12 cellular contexts compared by ENCODE assay signal in genomic region chr11:128603752-128604472, GRCh38. TPM values are rescaled to one million over a fixed set of nuclear protein-coding genes. Genes with fewer than 3 reads are reported as not detected.
DNase-seq lines count a peak whose midpoint lies in the region; ATAC-seq, FAIRE-seq and TF ChIP-seq lines count a peak whose summit lies in the region.
"Had no signal": no experiment of that assay in that cellular context is flagged by ENCODE, and none has a peak within 500 bp of the region (broad histone marks: within the 10 kb centered on the region; RNA-seq: fewer than 3 reads in every experiment).

No MANE protein-coding gene starts in this region.

- H3K79me2 ChIP-seq in osteoblast (ENCODE audit: insufficient read depth, low read length): no peaks in the 10 kb centered on the region

- H3K36me3 ChIP-seq in BLaER1 (no peaks in the 10 kb centered on the region), osteoblast (ENCODE audit: insufficient read depth, low read length) (no peaks in the 10 kb centered on the region)
- H3K36me3 ChIP-seq: ascending aorta, neutrophil, WERI-Rb-1 had no signal

- H4K20me1 ChIP-seq in BLaER1: no peaks in the 10 kb centered on the region
- no peaks in the 10 kb centered on the region for H4K20me1 ChIP-seq in osteoblast (ENCODE audit: insufficient read depth, low read length)

- H3K4me3 ChIP-seq in BLaER1: no peak overlapping the region
- H3K4me3 ChIP-seq in osteoblast (ENCODE audit: insufficient read depth, low read length): no peak overlapping the region
- H3K4me3 ChIP-seq: ascending aorta had no signal

- H3K9ac ChIP-seq in BLaER1: peak overlapping the region; percentile 42; the same call in 1 of the 2 replicates

- no peak overlapping the region for H2AFZ ChIP-seq in osteoblast (ENCODE audit: low read length)

- H3K4me1 ChIP-seq in BLaER1 (peaks cover 46% of the 10 kb centered on the region), osteoblast (ENCODE audit: insufficient read depth, low read length) (no peaks in the 10 kb centered on the region)
- H3K4me1 ChIP-seq: ascending aorta had no signal

- TF ChIP-seq POLR2A in GM12892 (IDR thresholded peaks at IDR 0.05; ENCODE audit: low read depth, low read length): no peak

- peak; percentile 86 for FAIRE-seq in GM12892 (lab: Jason Lieb, UNC)

- TF ChIP-seq CTCF in osteoblast (IDR thresholded peaks at IDR 0.05; ENCODE audit: extremely low read depth, low read depth, low read length): no peak

- H3K27me3 ChIP-seq in BLaER1 (no peaks in the 10 kb centered on the region), osteoblast (ENCODE audit: insufficient read depth, low read length) (peaks cover 29% of the 10 kb centered on the region)
- H3K27me3 ChIP-seq: ascending aorta, neutrophil had no signal

- peak overlapping the region; percentile 47 for H3K27ac ChIP-seq in BLaER1
- H3K27ac ChIP-seq in osteoblast (ENCODE audit: low read depth, low read length): no peak overlapping the region
- H3K27ac ChIP-seq: ascending aorta, neutrophil, WERI-Rb-1 had no signal

- H3K9me3 ChIP-seq in BLaER1: no peaks in the 10 kb centered on the region
- no peaks in the 10 kb centered on the region for H3K9me3 ChIP-seq in osteoblast (ENCODE audit: low read depth, low read length)
- H3K9me3 ChIP-seq: ascending aorta, neutrophil had no signal

- ATAC-seq in HG03196 (IDR thresholded peaks at IDR 0.05; ENCODE audit: unreplicated experiment) (peak; percentile 74), GM18858 (IDR thresholded peaks at IDR 0.05; ENCODE audit: unreplicated experiment) (no peak), HG02938 (IDR thresholded peaks at IDR 0.05; ENCODE audit: unreplicated experiment) (no peak)

- H3K4me2 ChIP-seq in BLaER1 (peak overlapping the region; percentile 38), osteoblast (ENCODE audit: insufficient read depth, low read length) (no peak overlapping the region)

- DNase-seq in GM12892 (ENCODE audit: insufficient read length) (no peak), cerebellar cortex (ENCODE audit: low spot score) (peak; percentile 1), osteoblast (ENCODE audit: insufficient read length, low spot score, missing footprints) (no peak), activated T-cell treated with anti-CD3 and anti-CD28 coated beads for 4 hours (no peak)
- DNase-seq: DMS 273 treated with DMSO at 0.1 percent for 48 hours, WERI-Rb-1 had no signal

RNA-seq across cellular contexts. Expression of gene ETS1, which starts 16.6 kb away (rescaled TPM):
- 71.8 TPM for polyA plus RNA-seq in GM12892 (2012; ENCODE audit: missing spikeins)
- 64.2 and 67.3 TPM in 2 replicates for total RNA-seq in osteoblast
